In genomic region chr1:21814241-21814918, GRCh38 we compare ENCODE assay signal across 8 cellular contexts. TPM values are rescaled to one million over a fixed set of nuclear protein-coding genes. Genes with fewer than 3 reads are reported as not detected.
A peak's percentile ranks its signal among the peaks of the same experiment; 100 is the strongest.
DNase-seq lines count a peak whose midpoint lies in the region; ATAC-seq and TF ChIP-seq lines count a peak whose summit lies in the region.

No MANE protein-coding gene starts in this region.

- peak overlapping the region; percentile 41 for H3K4me3 ChIP-seq in AG10803 (ENCODE audit: low read length)
- H3K4me3 ChIP-seq in skeletal muscle cell (ENCODE audit: low read depth, low read length) = peak overlapping the region; percentile 42

- peaks cover 19% of the 10 kb centered on the region for H3K36me3 Mint-ChIP-seq in HFFc6 (ENCODE audit: low read depth)
- H3K36me3 Mint-ChIP-seq in activated T-helper 1 cell treated with anti-CD3 and anti-CD28 coated beads, Interleukin-12 subunit alpha, Interleukin-12 subunit beta, Interleukin-2, Interleukin-4 antibody, amounts not matched to agents 30 ng/mL and 10 ng/mL and 1 ng/mL, durations not matched to agents 14 hours and 24 hours and 36 hours (ENCODE audit: low read depth) = no peaks in the 10 kb centered on the region

- intact Hi-C loops in activated T-helper 1 cell treated with anti-CD3 and anti-CD28 coated beads, Interleukin-12 subunit alpha, Interleukin-12 subunit beta, Interleukin-2, Interleukin-4 antibody, amounts not matched to agents 30 ng/mL and 10 ng/mL and 1 ng/mL, durations not matched to agents 14 hours and 24 hours and 36 hours (cut with micrococcal nuclease) = loop anchor here (10.0 kb wide), 1 partner anchor 150 kb away; no protein-coding TSS in a partner anchor
- intact Hi-C loops in left ventricle myocardium superior (cut with micrococcal nuclease) = no loop called here

- H3K4me1 Mint-ChIP-seq in HFFc6 (ENCODE audit: low read depth) = peaks cover 26% of the 10 kb centered on the region
- H3K4me1 Mint-ChIP-seq in activated T-helper 1 cell treated with anti-CD3 and anti-CD28 coated beads, Interleukin-12 subunit alpha, Interleukin-12 subunit beta, Interleukin-2, Interleukin-4 antibody, amounts not matched to agents 30 ng/mL and 10 ng/mL and 1 ng/mL, durations not matched to agents 14 hours and 24 hours and 36 hours (ENCODE audit: low read depth) = peaks cover 11% of the 10 kb centered on the region

- no peak overlapping the region for H3K4me3 Mint-ChIP-seq in HFFc6
- H3K4me3 Mint-ChIP-seq in activated T-helper 1 cell treated with anti-CD3 and anti-CD28 coated beads, Interleukin-12 subunit alpha, Interleukin-12 subunit beta, Interleukin-2, Interleukin-4 antibody, amounts not matched to agents 30 ng/mL and 10 ng/mL and 1 ng/mL, durations not matched to agents 14 hours and 24 hours and 36 hours = peak overlapping the region; percentile 30

- no peak for DNase-seq in AG10803 (ENCODE audit: low read depth)
- no peak for DNase-seq in HFFc6
- DNase-seq in activated T-helper 1 cell treated with anti-CD3 and anti-CD28 coated beads, Interleukin-12 subunit alpha, Interleukin-12 subunit beta, Interleukin-2, Interleukin-4 antibody, amounts not matched to agents 30 ng/mL and 10 ng/mL and 1 ng/mL, durations not matched to agents 14 hours and 24 hours and 36 hours (ENCODE audit: low spot score) = no peak
- DNase-seq in left ventricle myocardium superior = peak; percentile 49
- DNase-seq in skeletal muscle cell (ENCODE audit: low read depth) = no peak
- DNase-seq in GF-D8 (lab: John Stamatoyannopoulos, UW) = no peak
- DNase-seq in NCI-H510A treated with DMSO at 0.1 percent for 48 hours (lab: John Stamatoyannopoulos, UW) = no peak
- no peak for DNase-seq in NCI-H1694 treated with DMSO at 0.1 percent for 48 hours (lab: John Stamatoyannopoulos, UW)

- H3K27me3 Mint-ChIP-seq in HFFc6 (ENCODE audit: insufficient read depth) = peaks cover 11% of the 10 kb centered on the region
- peaks cover 21% of the 10 kb centered on the region for H3K27me3 Mint-ChIP-seq in activated T-helper 1 cell treated with anti-CD3 and anti-CD28 coated beads, Interleukin-12 subunit alpha, Interleukin-12 subunit beta, Interleukin-2, Interleukin-4 antibody, amounts not matched to agents 30 ng/mL and 10 ng/mL and 1 ng/mL, durations not matched to agents 14 hours and 24 hours and 36 hours (ENCODE audit: insufficient read depth)

- TF ChIP-seq CTCF in AG10803 (conservative IDR thresholded peaks at IDR 0.05; ENCODE audit: low read length) (peak; percentile 36; the same call in 1 of the 2 replicates), HFFc6 (IDR thresholded peaks at IDR 0.05) (peak; percentile 66)

- no peak overlapping the region for H3K27ac Mint-ChIP-seq in HFFc6
- H3K27ac Mint-ChIP-seq in activated T-helper 1 cell treated with anti-CD3 and anti-CD28 coated beads, Interleukin-12 subunit alpha, Interleukin-12 subunit beta, Interleukin-2, Interleukin-4 antibody, amounts not matched to agents 30 ng/mL and 10 ng/mL and 1 ng/mL, durations not matched to agents 14 hours and 24 hours and 36 hours = no peak overlapping the region

- peaks cover 5% of the 10 kb centered on the region; the same call in 1 of the 2 replicates for H3K9me3 Mint-ChIP-seq in HFFc6
- no peaks in the 10 kb centered on the region for H3K9me3 Mint-ChIP-seq in activated T-helper 1 cell treated with anti-CD3 and anti-CD28 coated beads, Interleukin-12 subunit alpha, Interleukin-12 subunit beta, Interleukin-2, Interleukin-4 antibody, amounts not matched to agents 30 ng/mL and 10 ng/mL and 1 ng/mL, durations not matched to agents 14 hours and 24 hours and 36 hours

- ATAC-seq in left ventricle myocardium superior = peak; percentile 55

RNA-seq across cellular contexts. Expression of gene LDLRAD2, which starts 2.3 kb away (rescaled TPM):
- under 1 TPM in 1 of 6 experiments, not detected in 5; 0.14 TPM for total RNA-seq in HFFc6 (2021; fragmentation: NEBNext Ultra II Directional; extraction: Animal tissue kit (Norgen Biotek cat#: 25700))
- not detected in 2 replicates for total RNA-seq in activated T-helper 1 cell treated with anti-CD3 and anti-CD28 coated beads, Interleukin-12 subunit alpha, Interleukin-12 subunit beta, Interleukin-2, Interleukin-4 antibody, amounts not matched to agents 30 ng/mL and 10 ng/mL and 1 ng/mL, durations not matched to agents 14 hours and 24 hours and 36 hours
- total RNA-seq in left ventricle myocardium superior = 0.20 TPM

RNA-seq across cellular contexts. Expression of gene USP48, which starts 31.4 kb away (rescaled TPM):
- total RNA-seq in HFFc6 (2021; fragmentation: NEBNext Ultra II Directional; extraction: Animal tissue kit (Norgen Biotek cat#: 25700)) = 10 to 100 TPM; 45.0 to 54.2 (median 51.1) TPM
- 88.7 and 97.1 TPM in 2 replicates for total RNA-seq in activated T-helper 1 cell treated with anti-CD3 and anti-CD28 coated beads, Interleukin-12 subunit alpha, Interleukin-12 subunit beta, Interleukin-2, Interleukin-4 antibody, amounts not matched to agents 30 ng/mL and 10 ng/mL and 1 ng/mL, durations not matched to agents 14 hours and 24 hours and 36 hours
- 40.3 TPM for total RNA-seq in left ventricle myocardium superior
